In genomic region chr1:203381151-203381751, GRCh38 we compare ENCODE assay signal across 1 cellular context.
TF ChIP-seq lines count a peak whose summit lies in the region.

No MANE protein-coding gene starts in this region.

TF ChIP-seq in GM12878, 131 proteins besides CTCF, POLR2A, EP300 and RAD21 (continued from another document and continues in another):
- TF ChIP-seq PRDM15 (CRISPR knock-in tag; IDR thresholded peaks at IDR 0.05) (no peak), SPI1 (IDR thresholded peaks at IDR 0.05; ENCODE audit: borderline replicate concordance, insufficient read depth, low read depth, low read length) (peak; percentile 97), CBX5 (IDR thresholded peaks at IDR 0.05; ENCODE audit: low read depth) (0 out of 2 replicates have a peak, but pooled peaks have one; percentile 47), ATF7 (IDR thresholded peaks at IDR 0.05; ENCODE audit: low read depth) (peak; percentile 54; the same call in 1 of the 2 replicates), PML (IDR thresholded peaks at IDR 0.05; ENCODE audit: low read length) (no peak), USF2 (IDR thresholded peaks at IDR 0.05; ENCODE audit: borderline replicate concordance, low read depth, low read length) (no peak), NRF1 (conservative IDR thresholded peaks at IDR 0.05; ENCODE audit: low read depth, low read length) (no peak), ZNF384 (IDR thresholded peaks at IDR 0.05; ENCODE audit: borderline replicate concordance, low read depth, low read length) (no peak), NR2C2 (IDR thresholded peaks at IDR 0.05; ENCODE audit: borderline replicate concordance, control insufficient read depth, insufficient read length, low read depth) (no peak), EGR1 (IDR thresholded peaks at IDR 0.05; ENCODE audit: borderline replicate concordance in 1 of 2, low read depth in 2 of 2, low read length in 2 of 2) (no peak), CHD4 (IDR thresholded peaks at IDR 0.05) (no peak), CEBPB (IDR thresholded peaks at IDR 0.05; ENCODE audit: borderline replicate concordance in 1 of 2, low read depth in 2 of 2, low read length in 2 of 2) (no peak), JUND (IDR thresholded peaks at IDR 0.05; ENCODE audit: low read depth, low read length) (no peak), PAX8 (IDR thresholded peaks at IDR 0.05) (no peak), TCF3 (IDR thresholded peaks at IDR 0.05; ENCODE audit: borderline replicate concordance, insufficient read depth, low read depth, low read length) (no peak), ETV6 (conservative IDR thresholded peaks at IDR 0.05 in 1 of 2, IDR thresholded peaks at IDR 0.05 in 1 of 2; ENCODE audit: borderline replicate concordance in 1 of 2, low read depth in 1 of 2) (peak in 1 of 2 experiments; percentile 57; a peak in 1 of 4 replicates), E2F8 (IDR thresholded peaks at IDR 0.05; ENCODE audit: low read depth, partially characterized antibody) (no peak), SREBF1 (IDR thresholded peaks at IDR 0.05; ENCODE audit: low read length) (no peak), KLF5 (IDR thresholded peaks at IDR 0.05; ENCODE audit: partially characterized antibody) (no peak), MEF2B (IDR thresholded peaks at IDR 0.05; ENCODE audit: partially characterized antibody, poor library complexity, severe bottlenecking) (peak; percentile 61), ZNF592 (IDR thresholded peaks at IDR 0.05) (no peak), NFIC (IDR thresholded peaks at IDR 0.05; ENCODE audit: low read depth, low read length) (peak; percentile 77; the same call in 1 of the 2 replicates), FOXM1 (IDR thresholded peaks at IDR 0.05; ENCODE audit: low read depth, low read length) (peak; percentile 62; the same call in 1 of the 2 replicates), NR2C1 (IDR thresholded peaks at IDR 0.05) (no peak), ZBED1 (IDR thresholded peaks at IDR 0.05; ENCODE audit: borderline replicate concordance) (peak; percentile 51; the same call in 1 of the 2 replicates), SIX5 (IDR thresholded peaks at IDR 0.05; ENCODE audit: low read depth, low read length, severe bottlenecking) (no peak), POLR2AphosphoS5 (IDR thresholded peaks at IDR 0.05; ENCODE audit: low read length) (peak; percentile 36; the same call in 1 of the 2 replicates), GABPA (IDR thresholded peaks at IDR 0.05; ENCODE audit: low read depth) (no peak), BCLAF1 (IDR thresholded peaks at IDR 0.05) (no peak), NR2F1 (conservative IDR thresholded peaks at IDR 0.05) (peak; percentile 91), RELA (IDR thresholded peaks at IDR 0.05; ENCODE audit: borderline replicate concordance, partially characterized antibody) (peak; percentile 88), TAF1 (IDR thresholded peaks at IDR 0.05; ENCODE audit: borderline replicate concordance, low read depth, low read length) (no peak), KAT2A (conservative IDR thresholded peaks at IDR 0.05; ENCODE audit: control insufficient read depth, low read depth, low read length) (no peak), SMAD5 (IDR thresholded peaks at IDR 0.05; ENCODE audit: low read depth) (no peak), RELB (IDR thresholded peaks at IDR 0.05; ENCODE audit: low read depth) (peak; percentile 87), BACH1 (IDR thresholded peaks at IDR 0.05; ENCODE audit: borderline replicate concordance) (no peak), ZBTB33 (IDR thresholded peaks at IDR 0.05) (no peak), GATAD2B (conservative IDR thresholded peaks at IDR 0.05; ENCODE audit: low read depth) (peak; percentile 82; the same call in 1 of the 2 replicates), TCF7 (IDR thresholded peaks at IDR 0.05; ENCODE audit: borderline replicate concordance) (no peak), EED (IDR thresholded peaks at IDR 0.05; ENCODE audit: low read depth) (peak; percentile 62), ZNF217 (IDR thresholded peaks at IDR 0.05) (no peak), IRF4 (IDR thresholded peaks at IDR 0.05; ENCODE audit: low read depth, low read length) (peak; percentile 90), USF1 (IDR thresholded peaks at IDR 0.05; ENCODE audit: borderline replicate concordance, extremely low read length, insufficient read depth, low read depth, low read length) (no peak), DPF2 (IDR thresholded peaks at IDR 0.05) (peak; percentile 92; the same call in 1 of the 2 replicates), CREM (IDR thresholded peaks at IDR 0.05; ENCODE audit: low read depth) (peak; percentile 39; the same call in 1 of the 2 replicates), NBN (IDR thresholded peaks at IDR 0.05) (0 out of 2 replicates have a peak, but pooled peaks have one; percentile 63)
